Comparison of ENCODE assay signal across 8 cellular contexts in genomic region chr3:4466783-4467521, GRCh38. TPM values are rescaled to one million over a fixed set of nuclear protein-coding genes. Genes with fewer than 3 reads are reported as not detected.
A peak's percentile ranks its signal among the peaks of the same experiment; 100 is the strongest.
DNase-seq lines count a peak whose midpoint lies in the region; ATAC-seq and TF ChIP-seq lines count a peak whose summit lies in the region.

Gene SUMF1, minus strand, starts transcription at chr3:4467269. Its CDS starts 24 bp downstream, at chr3:4467245.

- no peak for TF ChIP-seq CTCF in brain (conservative IDR thresholded peaks at IDR 0.05)
- TF ChIP-seq CTCF in sigmoid colon (IDR thresholded peaks at IDR 0.05), result no peak

- H3K36me3 Mint-ChIP-seq in brain, result no peaks in the 10 kb centered on the region

- H3K27me3 ChIP-seq in iPS DF 6.9 (ENCODE audit: control insufficient read depth, insufficient read depth, low read length) (no peaks in the 10 kb centered on the region), sigmoid colon (no peaks in the 10 kb centered on the region)

- ATAC-seq in GM18502 (IDR thresholded peaks at IDR 0.05; ENCODE audit: poor library complexity, unreplicated experiment), result peak; percentile 99
- ATAC-seq in HG02763 (IDR thresholded peaks at IDR 0.05; ENCODE audit: unreplicated experiment), result peak; percentile 100

- H3K4me3 ChIP-seq in iPS DF 6.9 (ENCODE audit: low read length) (peak within 1 kb of the TSS; percentile 81), sigmoid colon (peak within 1 kb of the TSS; percentile 77 to 88 (median 80))

- no CpG with 5 or more reads among the region's 47 CpGs for WGBS in iPS DF 6.9 (ENCODE audit: insufficient coverage, insufficient read length)
- WGBS in sigmoid colon, 2 donors, result 0 to 1% methylated on average over 47 of the region's 47 CpGs

- TF ChIP-seq EP300 in sigmoid colon (IDR thresholded peaks at IDR 0.05), result no peak

- H3K27me3 Mint-ChIP-seq in brain, result peaks cover 3% of the 10 kb centered on the region

- no peaks in the 10 kb centered on the region for H3K9me3 Mint-ChIP-seq in brain

- H3K4me1 ChIP-seq in iPS DF 6.9 (ENCODE audit: control insufficient read depth, insufficient read depth, low read length), result no peaks in the 10 kb centered on the region
- H3K4me1 ChIP-seq in sigmoid colon, result peaks cover 0 to 15% (median 8%) of the 10 kb centered on the region in 4 donors

- peak within 1 kb of the TSS; percentile 85 to 96 (median 92) for H3K27ac Mint-ChIP-seq in brain

- TF ChIP-seq POLR2A in sigmoid colon (IDR thresholded peaks at IDR 0.05), result peak in 1 of 2 donors; percentile 15

- H3K36me3 ChIP-seq in iPS DF 6.9 (ENCODE audit: control insufficient read depth, insufficient read depth, low read length), result no peaks in the 10 kb centered on the region
- H3K36me3 ChIP-seq in sigmoid colon, result no peaks in the 10 kb centered on the region

- DNase-seq in NCI-H146 treated with DMSO at 0.1 percent for 48 hours (lab: John Stamatoyannopoulos, UW; ENCODE audit: unreplicated experiment), result peak; percentile 52
- peak; percentile 71 for DNase-seq in UCSD-AML1 (lab: John Stamatoyannopoulos, UW; ENCODE audit: unreplicated experiment)
- DNase-seq in iPS DF 6.9 (ENCODE audit: low read depth, low spot score), result peak; percentile 55
- peak; percentile 89 for DNase-seq in sigmoid colon
- DNase-seq in GOT3 (lab: John Stamatoyannopoulos, UW), result no peak

- H3K27ac ChIP-seq in iPS DF 6.9 (ENCODE audit: low read length) (no peak within 1 kb of the TSS), sigmoid colon (peak within 1 kb of the TSS; percentile 81 to 83 (median 82))

- peaks cover 21% of the 10 kb centered on the region for H3K4me1 Mint-ChIP-seq in brain

- H3K4me3 Mint-ChIP-seq in brain, result peak within 1 kb of the TSS; percentile 91 to 96 (median 93)

- H3K9me3 ChIP-seq in iPS DF 6.9 (ENCODE audit: control insufficient read depth, insufficient read depth, low read length) (no peaks in the 10 kb centered on the region), sigmoid colon (no peaks in the 10 kb centered on the region)

- intact Hi-C loops in sigmoid colon (cut with DNase I), result loop anchor here (2.0 to 10.0 kb wide), 3 partner anchors 26 to 118 kb away; partner anchors contain the start of gene ITPR1

RNA-seq across cellular contexts. Expression of gene SUMF1, which starts in this region (rescaled TPM):
- polyA plus RNA-seq in brain (ENCODE audit: insufficient read depth, low read depth, low replicate concordance), result 8.6 TPM
- total RNA-seq in sigmoid colon, result 10 to 100 TPM; 20.2 to 57.4 (median 31.0) TPM
- polyA plus RNA-seq in sigmoid colon, result 10 to 100 TPM in 2 of 3 donors, 1 to 10 TPM in 1; 8.4 to 23.3 (median 12.9) TPM
